Comparison of ENCODE assay signal across 1 cellular context in the genomic region with DNA sequence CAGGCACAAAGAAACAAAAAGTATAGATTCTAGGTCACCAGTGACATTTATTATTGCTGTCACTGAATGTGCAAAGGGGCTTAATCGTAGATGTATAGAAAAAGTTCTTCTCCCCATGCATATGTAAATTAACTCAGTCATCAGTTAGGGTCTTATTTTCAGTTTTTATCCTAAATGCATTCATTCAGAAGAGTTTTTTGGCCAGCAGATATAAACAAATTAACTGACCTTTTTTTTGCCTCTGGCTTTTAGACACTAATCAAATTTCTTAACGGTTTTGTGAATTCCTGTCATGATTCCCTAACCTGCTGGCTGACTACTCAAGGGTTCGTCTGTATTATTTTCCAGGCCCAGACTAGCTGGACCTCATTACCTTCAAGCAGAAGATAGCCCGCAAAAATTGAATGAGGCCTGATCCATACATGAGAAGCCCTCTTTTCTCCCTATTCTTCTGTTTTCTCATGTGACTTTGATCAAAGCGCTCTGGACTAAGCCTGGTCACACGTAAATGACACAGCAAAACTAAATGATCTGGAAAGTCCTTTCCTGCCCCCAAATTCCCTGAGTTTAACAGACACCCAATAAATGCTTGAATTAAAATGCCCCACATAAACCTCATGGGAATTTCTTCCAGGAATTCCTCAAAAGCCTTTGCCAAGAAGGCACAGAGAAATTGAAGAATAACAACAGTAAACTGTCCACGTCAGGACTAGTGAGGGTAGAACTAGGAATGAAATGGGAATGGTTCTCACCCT.
TF ChIP-seq lines count a peak whose summit lies in the region.

No MANE protein-coding gene starts in this region.

TF ChIP-seq in A549, 52 proteins besides CTCF, POLR2A, EP300 and RAD21 (continued from another document):
- TF ChIP-seq ZSCAN20 (CRISPR knock-in tag; IDR thresholded peaks at IDR 0.05) = no peak
- no peak for TF ChIP-seq RCOR1 (IDR thresholded peaks at IDR 0.05; ENCODE audit: low read depth, low read length)
- TF ChIP-seq, protein P1, sequence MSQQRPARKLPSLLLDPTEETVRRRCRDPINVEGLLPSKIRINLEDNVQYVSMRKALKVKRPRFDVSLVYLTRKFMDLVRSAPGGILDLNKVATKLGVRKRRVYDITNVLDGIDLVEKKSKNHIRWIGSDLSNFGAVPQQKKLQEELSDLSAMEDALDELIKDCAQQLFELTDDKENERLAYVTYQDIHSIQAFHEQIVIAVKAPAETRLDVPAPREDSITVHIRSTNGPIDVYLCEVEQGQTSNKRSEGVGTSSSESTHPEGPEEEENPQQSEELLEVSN (IDR thresholded peaks at IDR 0.05; ENCODE audit: borderline replicate concordance, low read depth) = no peak
- no peak for TF ChIP-seq ESRRA (IDR thresholded peaks at IDR 0.05; ENCODE audit: borderline replicate concordance, low read length)
- TF ChIP-seq ZC3H11A (IDR thresholded peaks at IDR 0.05) = no peak
